ENCODE assay signal across 9 cellular contexts in genomic region chr1:230263573-230264195, GRCh38.
"Had no signal": no experiment of that assay in that cellular context is flagged by ENCODE, and none has a peak within 500 bp of the region (broad histone marks: within the 10 kb centered on the region; RNA-seq: fewer than 3 reads in every experiment).

No MANE protein-coding gene starts in this region.

- H3K27ac Mint-ChIP-seq: activated naive CD4-positive, alpha-beta T cell treated with anti-CD3 and anti-CD28 coated beads, Interleukin-2, amount 10 ng/mL, durations not matched to agents 7 days and 5 days; activated T-helper 1 cell treated with anti-CD3 and anti-CD28 coated beads, Interleukin-12 subunit alpha, Interleukin-12 subunit beta, Interleukin-2, Interleukin-4 antibody, amounts not matched to agents 30 ng/mL and 10 ng/mL and 1 ng/mL, durations not matched to agents 14 hours and 24 hours and 36 hours had no signal

- H3K27ac ChIP-seq: gastroesophageal sphincter, neutrophil, right atrium auricular region, skin epidermis had no signal

- ATAC-seq: activated CD4-positive, CD25-positive, alpha-beta regulatory T cell treated with anti-CD3 and anti-CD28 coated beads, Interleukin-2, amount 50 U/mL, for 24 hours; effector memory CD8-positive, alpha-beta T cell; gastroesophageal sphincter had no signal

- H3K9me3 Mint-ChIP-seq: activated naive CD4-positive, alpha-beta T cell treated with anti-CD3 and anti-CD28 coated beads, Interleukin-2, amount 10 ng/mL, durations not matched to agents 7 days and 5 days; activated T-helper 1 cell treated with anti-CD3 and anti-CD28 coated beads, Interleukin-12 subunit alpha, Interleukin-12 subunit beta, Interleukin-2, Interleukin-4 antibody, amounts not matched to agents 30 ng/mL and 10 ng/mL and 1 ng/mL, durations not matched to agents 14 hours and 24 hours and 36 hours; effector memory CD8-positive, alpha-beta T cell had no signal

- H3K4me3 ChIP-seq: gastroesophageal sphincter, right atrium auricular region, skin epidermis had no signal

- H3K4me3 Mint-ChIP-seq: activated naive CD4-positive, alpha-beta T cell treated with anti-CD3 and anti-CD28 coated beads, Interleukin-2, amount 10 ng/mL, durations not matched to agents 7 days and 5 days; activated T-helper 1 cell treated with anti-CD3 and anti-CD28 coated beads, Interleukin-12 subunit alpha, Interleukin-12 subunit beta, Interleukin-2, Interleukin-4 antibody, amounts not matched to agents 30 ng/mL and 10 ng/mL and 1 ng/mL, durations not matched to agents 14 hours and 24 hours and 36 hours; effector memory CD8-positive, alpha-beta T cell had no signal

- DNase-seq: activated naive CD4-positive, alpha-beta T cell treated with anti-CD3 and anti-CD28 coated beads, Interleukin-2, amount 10 ng/mL, durations not matched to agents 7 days and 5 days; effector memory CD8-positive, alpha-beta T cell; T-helper 2 cell had no signal

- H3K27me3 Mint-ChIP-seq: activated naive CD4-positive, alpha-beta T cell treated with anti-CD3 and anti-CD28 coated beads, Interleukin-2, amount 10 ng/mL, durations not matched to agents 7 days and 5 days; effector memory CD8-positive, alpha-beta T cell had no signal

- H3K27me3 ChIP-seq: gastroesophageal sphincter, neutrophil, right atrium auricular region had no signal
